Comparison of ENCODE assay signal across 14 cellular contexts in the genomic region with DNA sequence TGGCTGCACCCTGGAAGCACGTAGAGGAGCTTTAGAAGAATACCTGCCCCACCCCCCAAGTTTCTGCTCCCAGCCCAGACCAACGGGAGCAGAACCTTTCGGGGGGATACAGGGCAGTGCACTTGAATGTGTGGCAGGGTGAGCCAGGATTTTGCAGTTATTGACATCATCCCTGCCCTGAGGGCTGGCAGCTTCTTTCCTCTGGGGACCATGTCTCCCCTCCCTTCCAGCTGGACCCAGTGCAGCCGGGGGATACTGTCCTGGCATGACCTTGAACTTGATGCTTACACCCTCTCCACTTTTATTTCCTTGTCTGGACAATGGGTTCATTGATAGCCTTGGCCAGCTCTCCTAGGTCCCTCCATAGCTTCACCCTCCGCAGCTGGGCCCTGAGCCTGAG. TPM values are rescaled to one million over a fixed set of nuclear protein-coding genes. Genes with fewer than 3 reads are reported as not detected.
A peak's percentile ranks its signal among the peaks of the same experiment; 100 is the strongest.
DNase-seq lines count a peak whose midpoint lies in the region; ATAC-seq and TF ChIP-seq lines count a peak whose summit lies in the region.
"Had no signal": no experiment of that assay in that cellular context is flagged by ENCODE, and none has a peak within 500 bp of the region (broad histone marks: within the 10 kb centered on the region; RNA-seq: fewer than 3 reads in every experiment).

No MANE protein-coding gene starts in this region.

- H2BK15ac ChIP-seq in mesenchymal stem cell (ENCODE audit: low read depth, poor library complexity, severe bottlenecking), result no peak overlapping the region

- DNase-seq in NCI-H1694 (lab: John Stamatoyannopoulos, UW) (peak; percentile 66), NCI-H446 treated with DMSO at 0.1 percent for 48 hours (lab: John Stamatoyannopoulos, UW) (peak; percentile 55), WERI-Rb-1 (no peak), mesenchymal stem cell (no peak)
- DNase-seq in activated CD4-positive, alpha-beta T cell treated with anti-CD3 and anti-CD28 coated beads, Interleukin-2, amount 50 U/mL, for 4 hours, result no peak
- DNase-seq: ACHN; Caco-2; CD4-positive, alpha-beta T cell; DMS79 treated with DMSO at 0.1 percent for 48 hours; GF-D8; GM23248 had no signal

- H3K4me1 ChIP-seq in mesenchymal stem cell (ENCODE audit: control insufficient read depth, insufficient read depth, low read depth, low read length), result peaks cover 10% of the 10 kb centered on the region
- H3K4me1 ChIP-seq: Caco-2, HAP-1 had no signal

- no peak overlapping the region for H4K91ac ChIP-seq in mesenchymal stem cell (ENCODE audit: low read length)

- H3K4me2 ChIP-seq in mesenchymal stem cell (ENCODE audit: low read length, poor library complexity, severe bottlenecking), result no peak overlapping the region

- H3K27ac ChIP-seq in WERI-Rb-1, result peak overlapping the region; percentile 68
- H3K27ac ChIP-seq in mesenchymal stem cell (ENCODE audit: low read length, poor library complexity, severe bottlenecking), result no peak overlapping the region
- H3K27ac ChIP-seq: C4-2B, GM23248 had no signal

- H3K4ac ChIP-seq in mesenchymal stem cell (ENCODE audit: low read depth in 1 of 2, low read length in 2 of 2), result no peak overlapping the region

- no peak for ATAC-seq in GM21717 (IDR thresholded peaks at IDR 0.05; ENCODE audit: unreplicated experiment)

- peaks cover 3% of the 10 kb centered on the region for H3K27me3 ChIP-seq in WERI-Rb-1 (ENCODE audit: insufficient read depth, low read depth, severe bottlenecking)
- H3K27me3 ChIP-seq in mesenchymal stem cell (ENCODE audit: control insufficient read depth in 1 of 2, insufficient read depth in 1 of 2, low read length in 2 of 2), result peaks cover 67 to 88% of the 10 kb centered on the region in 2 experiments

- H2AFZ ChIP-seq in mesenchymal stem cell (ENCODE audit: low read depth, low read length), result no peak overlapping the region
- H2AFZ ChIP-seq: GM23248 had no signal

- H2BK120ac ChIP-seq in mesenchymal stem cell (ENCODE audit: low read depth, low read length), result no peak overlapping the region

- H4K8ac ChIP-seq in mesenchymal stem cell (ENCODE audit: low read length), result no peak overlapping the region

- no peak for TF ChIP-seq CTCF in WERI-Rb-1 (IDR thresholded peaks at IDR 0.05; ENCODE audit: low read depth, low read length)

- no peak overlapping the region for H3K9ac ChIP-seq in mesenchymal stem cell (ENCODE audit: low read length)
- H3K9ac ChIP-seq: GM23248 had no signal

- H3K23ac ChIP-seq in mesenchymal stem cell (ENCODE audit: low read length in 2 of 2), result no peak overlapping the region

- H3K18ac ChIP-seq in mesenchymal stem cell (ENCODE audit: low read depth in 1 of 2, low read length in 2 of 2), result no peak overlapping the region

- H3K79me1 ChIP-seq in mesenchymal stem cell (replicated peaks; ENCODE audit: low read length, poor library complexity, severe bottlenecking), result no peaks in the 10 kb centered on the region

- WGBS in mesenchymal stem cell, result 79% methylated on average over 5 of the region's 5 CpGs

- no peak overlapping the region for H2AK5ac ChIP-seq in mesenchymal stem cell (ENCODE audit: low read length, severe bottlenecking)

- H3K36me3 ChIP-seq in WERI-Rb-1 (no peaks in the 10 kb centered on the region), mesenchymal stem cell (ENCODE audit: control insufficient read depth in 1 of 2, insufficient read depth in 2 of 2, low read depth in 1 of 2, low read length in 2 of 2) (no peaks in the 10 kb centered on the region)
- H3K36me3 ChIP-seq: HAP-1 had no signal

- H3K9me3 ChIP-seq in WERI-Rb-1 (ENCODE audit: severe bottlenecking), result no peaks in the 10 kb centered on the region
- H3K9me3 ChIP-seq in mesenchymal stem cell (ENCODE audit: control insufficient read depth, low read length), result no peaks in the 10 kb centered on the region
- H3K9me3 ChIP-seq: Caco-2, HAP-1 had no signal

- H2BK5ac ChIP-seq in mesenchymal stem cell (ENCODE audit: low read depth, low read length, poor library complexity, severe bottlenecking), result no peak overlapping the region

- H3K4me3 ChIP-seq in WERI-Rb-1 (ENCODE audit: low read depth, low read length), result no peak overlapping the region
- no peak overlapping the region for H3K4me3 ChIP-seq in mesenchymal stem cell (ENCODE audit: insufficient read depth in 1 of 2, low read depth in 1 of 2, low read length in 2 of 2)
- H3K4me3 ChIP-seq: GM23248, HAP-1 had no signal

- no peak overlapping the region for H3K14ac ChIP-seq in mesenchymal stem cell (ENCODE audit: low read length in 2 of 2)

- no peak overlapping the region for H2BK12ac ChIP-seq in mesenchymal stem cell (ENCODE audit: low read length in 2 of 2)

RNA-seq across cellular contexts. Expression of a gene that starts 4.1 kb away (rescaled TPM):
- polyA plus RNA-seq in mesenchymal stem cell (2013, experiment 1 of 2), result not detected
- not detected for polyA plus RNA-seq in mesenchymal stem cell (2013, experiment 2 of 2)

RNA-seq across cellular contexts. Expression of a gene that starts 51.1 kb away (rescaled TPM):
- 30.6 TPM for polyA plus RNA-seq in mesenchymal stem cell (2013, experiment 1 of 2)
- 33.0 TPM for polyA plus RNA-seq in mesenchymal stem cell (2013, experiment 2 of 2)

RNA-seq across cellular contexts. Expression of a gene that starts 51.5 kb away (rescaled TPM):
- polyA plus RNA-seq in mesenchymal stem cell (2013, experiment 1 of 2), result 145 TPM
- 148 TPM for polyA plus RNA-seq in mesenchymal stem cell (2013, experiment 2 of 2)

Comparison
In these comparisons a context has a peak if more than half of its experiments do, and no peak if none do; other contexts are left out.
1. DNase-seq: peak in NCI-H1694 (single experiment) and NCI-H446 treated with DMSO at 0.1 percent for 48 hours (single experiment); none in WERI-Rb-1 (single experiment), activated CD4-positive, alpha-beta T cell treated with anti-CD3 and anti-CD28 coated beads, Interleukin-2, amount 50 U/mL, for 4 hours (0 of 2) and mesenchymal stem cell (single experiment).